ENCODE assay signal across 16 cellular contexts in the genomic region with DNA sequence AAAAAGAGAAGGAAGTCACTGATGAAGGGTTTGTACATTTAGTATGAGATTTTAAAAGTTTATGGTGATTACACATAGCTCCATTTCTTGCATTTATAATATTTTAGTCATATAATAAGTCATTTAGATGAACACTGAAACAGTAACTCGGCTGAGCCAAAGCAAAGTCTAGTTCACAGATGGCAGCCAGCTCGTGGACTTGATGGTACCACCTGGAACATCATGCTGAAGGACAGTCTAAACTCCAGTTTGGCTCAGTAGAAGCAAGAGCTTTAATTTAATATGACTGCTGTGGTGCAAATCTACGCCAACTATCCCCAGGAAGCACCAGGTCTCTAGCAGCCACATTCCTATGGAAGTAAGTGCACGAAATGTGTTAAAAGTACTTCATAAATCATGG.
"Had no signal": no experiment of that assay in that cellular context is flagged by ENCODE, and none has a peak within 500 bp of the region (broad histone marks: within the 10 kb centered on the region; RNA-seq: fewer than 3 reads in every experiment).

No MANE protein-coding gene starts in this region.

- H3K27me3 ChIP-seq: body of pancreas, colonic mucosa, gastrocnemius medialis, heart left ventricle, transverse colon, uterus had no signal

- H3K4me3 ChIP-seq: body of pancreas, colonic mucosa, gastrocnemius medialis, heart left ventricle, left ventricle myocardium inferior, transverse colon, uterus had no signal

- DNase-seq: activated CD4-positive, alpha-beta T cell treated with anti-CD3 and anti-CD28 coated beads, Interleukin-2, amount 10 ng/mL, durations not matched to agents 7 days and 5 days; activated CD4-positive, CD25-positive, alpha-beta regulatory T cell; activated CD8-positive, alpha-beta memory T cell treated with anti-CD3 and anti-CD28 coated beads for 24 hours; activated CD8-positive, alpha-beta memory T cell treated with anti-CD3 and anti-CD28 coated beads, Interleukin-2, amount 50 U/mL, for 48 hours; activated naive CD4-positive, alpha-beta T cell; activated naive CD8-positive, alpha-beta T cell treated with anti-CD3 and anti-CD28 coated beads, Interleukin-2, amount 10 ng/mL, durations not matched to agents 7 days and 5 days; body of pancreas; colonic mucosa; gastrocnemius medialis; heart left ventricle; left ventricle myocardium inferior; mammary epithelial cell; stimulated activated naive CD4-positive, alpha-beta T cell; T-helper 9 cell; transverse colon; uterus had no signal

- H3K27ac ChIP-seq: body of pancreas, colonic mucosa, gastrocnemius medialis, heart left ventricle, left ventricle myocardium inferior, transverse colon, uterus had no signal

- H3K4me1 ChIP-seq: body of pancreas, colonic mucosa, gastrocnemius medialis, heart left ventricle, left ventricle myocardium inferior, uterus had no signal

- H3K36me3 ChIP-seq: colonic mucosa, uterus had no signal

- H3K9me3 ChIP-seq: body of pancreas, colonic mucosa, gastrocnemius medialis, heart left ventricle, left ventricle myocardium inferior, transverse colon, uterus had no signal
